ENCODE assay signal across 8 cellular contexts in genomic region chr16:89257281-89257731, GRCh38. TPM values are rescaled to one million over a fixed set of nuclear protein-coding genes. Genes with fewer than 3 reads are reported as not detected.
DNase-seq lines count a peak whose midpoint lies in the region; ATAC-seq, FAIRE-seq and TF ChIP-seq lines count a peak whose summit lies in the region.

No MANE protein-coding gene starts in this region.

- no peak for FAIRE-seq in GM12892 (lab: Jason Lieb, UNC)

- no peaks in the 10 kb centered on the region for H3K79me2 ChIP-seq in SK-N-SH (ENCODE audit: insufficient read depth)

- POLR2A ChIA-PET in Caco-2 (lab: Charles Lee) (interaction anchor here (0.5 kb wide), 1 partner anchor 302 kb away, joined by 3 read pairs; no protein-coding TSS in a partner anchor), SK-N-SH (lab: Yijun Ruan, JAX) (no interaction called here)

- no peaks in the 10 kb centered on the region for H3F3A ChIP-seq in SK-N-SH (replicated peaks; ENCODE audit: insufficient read depth)

- H3K36me3 Mint-ChIP-seq in Caco-2 (ENCODE audit: insufficient read depth, unreplicated experiment), result peaks cover 42% of the 10 kb centered on the region

- intact Hi-C loops in Caco-2 (cut with micrococcal nuclease; ENCODE audit: unreplicated experiment) (no loop called here), psoas muscle (cut with DNase I) (no loop called here)

- H3K4me2 ChIP-seq in SK-N-SH, result no peak overlapping the region; the same call in 1 of the 2 replicates

- H3K9ac ChIP-seq in SK-N-SH, result no peak overlapping the region

- H3K4me3 Mint-ChIP-seq in Caco-2 (ENCODE audit: unreplicated experiment), result peak overlapping the region; percentile 77

- TF ChIP-seq POLR2A in GM12892 (IDR thresholded peaks at IDR 0.05; ENCODE audit: low read depth, low read length), result no peak

- H3K27ac ChIP-seq in SK-N-SH (ENCODE audit: low read depth in 2 of 2, low read length in 1 of 2) (no peak overlapping the region), psoas muscle (no peak overlapping the region)

- H3K27ac Mint-ChIP-seq in Caco-2 (ENCODE audit: unreplicated experiment), result peak overlapping the region; percentile 88

- CTCF ChIA-PET in Caco-2 (lab: Charles Lee) (interaction anchor here (1.0 kb wide), 1 partner anchor 10 kb away, joined by 7 read pairs; no protein-coding TSS in a partner anchor), SK-N-SH (lab: Yijun Ruan, JAX) (no interaction called here)

- H3K9me3 Mint-ChIP-seq in Caco-2 (ENCODE audit: unreplicated experiment), result no peaks in the 10 kb centered on the region

- no peaks in the 10 kb centered on the region for H3K36me3 ChIP-seq in Caco-2 (ENCODE audit: control insufficient read depth, insufficient read depth, low read length)
- H3K36me3 ChIP-seq in SK-N-SH (replicated peaks in 1 of 2; ENCODE audit: control insufficient read depth in 1 of 2, insufficient read depth in 2 of 2, low read length in 1 of 2), result no peaks in the 10 kb centered on the region
- H3K36me3 ChIP-seq in psoas muscle (ENCODE audit: insufficient read depth in 1 of 2, low read depth in 1 of 2), result no peaks in the 10 kb centered on the region

- no peaks in the 10 kb centered on the region for H3K9me2 ChIP-seq in SK-N-SH

- H3K4me1 Mint-ChIP-seq in Caco-2 (ENCODE audit: low read depth, unreplicated experiment), result peaks cover 13% of the 10 kb centered on the region

- no peaks in the 10 kb centered on the region for H3K27me3 Mint-ChIP-seq in Caco-2 (ENCODE audit: insufficient read depth, unreplicated experiment)

- 45% methylated on average over 31 of the region's 44 CpGs for WGBS in SK-N-SH (ENCODE audit: low lambda C conversion rate)
- WGBS in psoas muscle, 3 donors, result 2 to 3% (median 2%) methylated on average over 36 to 44 of the region's 44 CpGs

- no peaks in the 10 kb centered on the region for H4K20me1 ChIP-seq in SK-N-SH (ENCODE audit: insufficient read depth)

- no peaks in the 10 kb centered on the region for H3K27me3 ChIP-seq in Caco-2 (replicated peaks; ENCODE audit: control insufficient read depth, insufficient read depth, low read length)
- H3K27me3 ChIP-seq in SK-N-SH (ENCODE audit: insufficient read depth), result no peaks in the 10 kb centered on the region
- H3K27me3 ChIP-seq in psoas muscle (ENCODE audit: insufficient read depth in 3 of 3, low read length in 2 of 3), result peaks cover 0 to 26% (median 11%) of the 10 kb centered on the region in 3 donors

- TF ChIP-seq RAD21 in SK-N-SH (IDR thresholded peaks at IDR 0.05; ENCODE audit: low read length), result no peak

- H2AFZ ChIP-seq in SK-N-SH (ENCODE audit: low read depth), result no peak overlapping the region; the same call in 1 of the 2 replicates

- ATAC-seq in psoas muscle, result peak; percentile 26 to 48 (median 40)
- no peak for ATAC-seq in GM19397 (IDR thresholded peaks at IDR 0.05; ENCODE audit: unreplicated experiment)
- ATAC-seq in HG02763 (IDR thresholded peaks at IDR 0.05; ENCODE audit: unreplicated experiment), result no peak

- TF ChIP-seq EP300 in SK-N-SH (IDR thresholded peaks at IDR 0.05; ENCODE audit: borderline replicate concordance in 1 of 2, low read depth in 1 of 2, low read length in 1 of 2), result no peak

- peak in 1 of 2 experiments; percentile 38 for TF ChIP-seq CTCF in Caco-2 (IDR thresholded peaks at IDR 0.05; ENCODE audit: insufficient read depth in 1 of 2, low read depth in 1 of 2, low read length in 1 of 2, severe bottlenecking in 1 of 2, unreplicated experiment in 1 of 2)
- TF ChIP-seq CTCF in SK-N-SH (IDR thresholded peaks at IDR 0.05), result no peak
- TF ChIP-seq CTCF in fibroblast of villous mesenchyme (IDR thresholded peaks at IDR 0.05; ENCODE audit: insufficient read depth, low read depth, low read length), result peak; percentile 12
- TF ChIP-seq CTCF in psoas muscle (IDR thresholded peaks at IDR 0.05), result no peak

- BruUV-seq in Caco-2 (replicated peaks; lab: Mats Ljungman, UMichigan), result no TSS peak

- H3K4me1 ChIP-seq in Caco-2 (peaks cover 9% of the 10 kb centered on the region), SK-N-SH (ENCODE audit: control insufficient read depth in 1 of 2, insufficient read depth in 2 of 2, low read depth in 1 of 2, low read length in 1 of 2) (no peaks in the 10 kb centered on the region), psoas muscle (no peaks in the 10 kb centered on the region)

- DNase-seq in Caco-2, result peak in 1 of 2 experiments; percentile 69
- DNase-seq in SK-N-SH, result peak; percentile 64
- no peak for DNase-seq in fibroblast of villous mesenchyme (ENCODE audit: low read depth)
- no peak for DNase-seq in psoas muscle
- DNase-seq in GM12892 (ENCODE audit: insufficient read length), result no peak
- no peak for DNase-seq in NCI-H774 (lab: John Stamatoyannopoulos, UW)

- peak overlapping the region; percentile 56 for H3K4me3 ChIP-seq in Caco-2 (ENCODE audit: low read depth, low read length)
- H3K4me3 ChIP-seq in SK-N-SH (ENCODE audit: low read depth in 2 of 2, low read length in 1 of 2), result no peak overlapping the region
- H3K4me3 ChIP-seq in fibroblast of villous mesenchyme (ENCODE audit: low read depth, low read length), result peak overlapping the region; percentile 52
- H3K4me3 ChIP-seq in psoas muscle, result peak overlapping the region; percentile 58

- H3K9me3 ChIP-seq in Caco-2, result no peaks in the 10 kb centered on the region
- H3K9me3 ChIP-seq in SK-N-SH, result no peaks in the 10 kb centered on the region
- no peaks in the 10 kb centered on the region for H3K9me3 ChIP-seq in psoas muscle

TF ChIP-seq in SK-N-SH, 30 proteins besides CTCF, POLR2A, EP300 and RAD21 (continues in another document):
- no peak for TF ChIP-seq EZH2phosphoT487 (IDR thresholded peaks at IDR 0.05; ENCODE audit: borderline replicate concordance, low read depth)
- TF ChIP-seq TCF12 (IDR thresholded peaks at IDR 0.05), result no peak
- TF ChIP-seq IRF3 (IDR thresholded peaks at IDR 0.05; ENCODE audit: low read depth, low read length), result no peak
- no peak for TF ChIP-seq USF1 (IDR thresholded peaks at IDR 0.05; ENCODE audit: borderline replicate concordance, low read depth)
- TF ChIP-seq GATA2 (CRISPR knock-in tag; IDR thresholded peaks at IDR 0.05), result no peak
- TF ChIP-seq ZBTB33 (IDR thresholded peaks at IDR 0.05; ENCODE audit: borderline replicate concordance, low read depth), result no peak
- TF ChIP-seq PBX3 (IDR thresholded peaks at IDR 0.05), result no peak
- TF ChIP-seq TEAD4 (IDR thresholded peaks at IDR 0.05; ENCODE audit: borderline replicate concordance, insufficient read depth), result no peak
- TF ChIP-seq NFIC (IDR thresholded peaks at IDR 0.05; ENCODE audit: borderline replicate concordance), result no peak
- no peak for TF ChIP-seq NRF1 (IDR thresholded peaks at IDR 0.05; ENCODE audit: low read depth, low read length)
- no peak for TF ChIP-seq RCOR1 (IDR thresholded peaks at IDR 0.05; ENCODE audit: low read length)

RNA-seq across cellular contexts. Expression of gene ZNF778, which starts 39.8 kb away (rescaled TPM):
- total RNA-seq in Caco-2 (2022) (13.1 and 18.1 TPM in 2 replicates), fibroblast of villous mesenchyme (8.7 and 16.4 TPM in 2 replicates), psoas muscle (10 to 100 TPM; 10.2 to 15.3 (median 12.4) TPM)
- polyA plus RNA-seq in SK-N-SH (2012; rRNA removed) (6.2 and 10.8 TPM in 2 replicates), psoas muscle (1 to 10 TPM; 2.2 to 9.0 (median 4.6) TPM)
- polyA plus RNA-seq in SK-N-SH (2012; cell fraction: cytosol; rRNA removed), result 3.4 and 4.1 TPM in 2 replicates
- 8.1 and 10.9 TPM in 2 replicates for polyA plus RNA-seq in SK-N-SH (2012; cell fraction: nucleus; rRNA removed)
- polyA plus RNA-seq in GM12892 (2012; ENCODE audit: missing spikeins), result 3.6 TPM

RNA-seq across cellular contexts. Expression of gene SLC22A31, which starts 57.0 kb away (rescaled TPM):
- 4.9 and 6.7 TPM in 2 replicates for total RNA-seq in Caco-2 (2022)
- 0.07 and 0.16 TPM in 2 replicates for polyA plus RNA-seq in SK-N-SH (2012; rRNA removed)
- polyA plus RNA-seq in SK-N-SH (2012; cell fraction: cytosol; rRNA removed), result 0.04 TPM in 1 of 2 replicates, not detected in the other
- 1.5 and 2.3 TPM in 2 replicates for polyA plus RNA-seq in SK-N-SH (2012; cell fraction: nucleus; rRNA removed)
- total RNA-seq in fibroblast of villous mesenchyme, result under 0.01 TPM in 1 of 2 replicates, not detected in the other
- not detected for total RNA-seq in psoas muscle
- under 1 TPM in 1 of 3 donors, not detected in 2; 0.03 TPM for polyA plus RNA-seq in psoas muscle
- not detected for polyA plus RNA-seq in GM12892 (2012; ENCODE audit: missing spikeins)

Comparison
In these comparisons a context has a peak if more than half of its experiments do, and no peak if none do; other contexts are left out.
1. H3K4me3 ChIP-seq: peak in Caco-2 (single experiment), fibroblast of villous mesenchyme (single experiment) and psoas muscle (single experiment); none in SK-N-SH (0 of 2).
2. ATAC-seq: peak in psoas muscle (4 of 4); none in GM19397 (single experiment) and HG02763 (single experiment).